39 cellular contexts compared by ENCODE assay signal in genomic region chr5:3175416-3175815, GRCh38.
"Had no signal": no experiment of that assay in that cellular context is flagged by ENCODE, and none has a peak within 500 bp of the region (broad histone marks: within the 10 kb centered on the region; RNA-seq: fewer than 3 reads in every experiment).

No MANE protein-coding gene starts in this region.

- H3K9me3 ChIP-seq: adrenal gland, ascending aorta, body of pancreas, breast epithelium had no signal

- H3K27ac ChIP-seq: adrenal gland, ascending aorta, body of pancreas, brain microvascular endothelial cell, breast epithelium, cardiac muscle cell had no signal

- H3K27ac Mint-ChIP-seq: activated naive CD4-positive, alpha-beta T cell treated with anti-CD3 and anti-CD28 coated beads for 36 hours; activated naive CD4-positive, alpha-beta T cell treated with anti-CD3 and anti-CD28 coated beads, Interleukin-2, amount 10 ng/mL, durations not matched to agents 7 days and 5 days; activated naive CD4-positive, alpha-beta T cell treated with anti-CD3 and anti-CD28 coated beads, Interleukin-2, amount 50 U/mL, for 24 hours; activated naive CD4-positive, alpha-beta T cell treated with anti-CD3 and anti-CD28 coated beads, Interleukin-2, amount 50 U/mL, for 72 hours; activated naive CD8-positive, alpha-beta T cell; activated naive CD8-positive, alpha-beta T cell treated with anti-CD3 and anti-CD28 coated beads for 36 hours; activated naive CD8-positive, alpha-beta T cell treated with anti-CD3 and anti-CD28 coated beads, Interleukin-2, amount 10 ng/mL, durations not matched to agents 7 days and 5 days; activated naive CD8-positive, alpha-beta T cell treated with anti-CD3 and anti-CD28 coated beads, Interleukin-2, amount 50 U/mL, for 24 hours; activated T-cell treated with anti-CD3 and anti-CD28 coated beads, Interleukin-2, amount 50 U/mL, for 24 hours; activated T-cell treated with anti-CD3 and anti-CD28 coated beads, Interleukin-2, amount 50 U/mL, for 72 hours; activated T-helper 1 cell treated with anti-CD3 and anti-CD28 coated beads, Interleukin-12 subunit alpha, Interleukin-12 subunit beta, Interleukin-2, Interleukin-4 antibody, amounts not matched to agents 30 ng/mL and 10 ng/mL and 1 ng/mL, durations not matched to agents 14 hours and 24 hours and 36 hours; activated T-helper 2 cell treated with anti-CD3 and anti-CD28 coated beads, Interferon-gamma antibody, Interleukin-2, Interleukin-4, amounts not matched to agents 10 μg/mL and 5 μg/mL and 100 μg/mL, durations not matched to agents 14 hours and 24 hours and 36 hours; brain had no signal

- H3K27me3 ChIP-seq: ascending aorta, brain microvascular endothelial cell, breast epithelium, cardiac muscle cell had no signal

- H3K4me1 Mint-ChIP-seq: activated naive CD4-positive, alpha-beta T cell treated with anti-CD3 and anti-CD28 coated beads, Interleukin-2, amount 10 ng/mL, durations not matched to agents 7 days and 5 days; activated naive CD4-positive, alpha-beta T cell treated with anti-CD3 and anti-CD28 coated beads, Interleukin-2, amount 50 U/mL, for 24 hours; activated naive CD8-positive, alpha-beta T cell treated with anti-CD3 and anti-CD28 coated beads for 36 hours; activated naive CD8-positive, alpha-beta T cell treated with anti-CD3 and anti-CD28 coated beads, Interleukin-2, amount 10 ng/mL, durations not matched to agents 7 days and 5 days; activated naive CD8-positive, alpha-beta T cell treated with anti-CD3 and anti-CD28 coated beads, Interleukin-2, amount 50 U/mL, for 24 hours; central memory CD8-positive, alpha-beta T cell had no signal

- DNase-seq: activated effector memory CD4-positive, alpha-beta T cell treated with anti-CD3 and anti-CD28 coated beads, Interleukin-2, amount 50 U/mL, for 16 hours; activated effector memory CD4-positive, alpha-beta T cell treated with Interleukin-2 at 50 U/mL for 16 hours; activated gamma-delta T cell; activated gamma-delta T cell treated with Interleukin-2 at 50 U/mL for 16 hours; activated naive CD4-positive, alpha-beta T cell; activated naive CD4-positive, alpha-beta T cell treated with anti-CD3 and anti-CD28 coated beads for 36 hours; activated naive CD4-positive, alpha-beta T cell treated with anti-CD3 and anti-CD28 coated beads, Interleukin-2, amount 10 ng/mL, durations not matched to agents 7 days and 5 days; activated naive CD4-positive, alpha-beta T cell treated with anti-CD3 and anti-CD28 coated beads, Interleukin-2, amount 50 U/mL, for 16 hours; activated naive CD4-positive, alpha-beta T cell treated with Interleukin-2 at 50 U/mL for 16 hours; activated naive CD8-positive, alpha-beta T cell treated with anti-CD3 and anti-CD28 coated beads for 36 hours; activated naive CD8-positive, alpha-beta T cell treated with anti-CD3 and anti-CD28 coated beads, Interleukin-2, amount 10 ng/mL, durations not matched to agents 7 days and 5 days; activated naive CD8-positive, alpha-beta T cell treated with anti-CD3 and anti-CD28 coated beads, Interleukin-2, amount 50 U/mL, for 24 hours; activated T-cell treated with anti-CD3 and anti-CD28 coated beads, Interleukin-2, amount 50 U/mL, for 24 hours; activated T-cell treated with anti-CD3 and anti-CD28 coated beads, Interleukin-2, amount 50 U/mL, for 4 hours; activated T-cell treated with anti-CD3 and anti-CD28 coated beads, Interleukin-2, amount 50 U/mL, for 48 hours; activated T-cell treated with anti-CD3 and anti-CD28 coated beads, Interleukin-2, amount 50 U/mL, for 72 hours; adrenal gland; amniotic stem cell; amygdala; anterior cingulate cortex; aorta; body of pancreas; brain microvascular endothelial cell; caudate nucleus; central memory CD4-positive, alpha-beta T cell; cerebellar nuclear complex had no signal

- H3K4me1 ChIP-seq: adrenal gland, ascending aorta, body of pancreas, breast epithelium had no signal

- H3K9me3 Mint-ChIP-seq: activated naive CD4-positive, alpha-beta T cell treated with anti-CD3 and anti-CD28 coated beads for 36 hours; activated naive CD8-positive, alpha-beta T cell treated with anti-CD3 and anti-CD28 coated beads, Interleukin-2, amount 10 ng/mL, durations not matched to agents 7 days and 5 days; activated T-helper 1 cell treated with anti-CD3 and anti-CD28 coated beads, Interleukin-12 subunit alpha, Interleukin-12 subunit beta, Interleukin-2, Interleukin-4 antibody, amounts not matched to agents 30 ng/mL and 10 ng/mL and 1 ng/mL, durations not matched to agents 14 hours and 24 hours and 36 hours had no signal

- H3K4me3 Mint-ChIP-seq: activated naive CD4-positive, alpha-beta T cell treated with anti-CD3 and anti-CD28 coated beads for 36 hours; activated naive CD4-positive, alpha-beta T cell treated with anti-CD3 and anti-CD28 coated beads, Interleukin-2, amount 10 ng/mL, durations not matched to agents 7 days and 5 days; activated naive CD4-positive, alpha-beta T cell treated with anti-CD3 and anti-CD28 coated beads, Interleukin-2, amount 50 U/mL, for 24 hours; activated naive CD8-positive, alpha-beta T cell; activated naive CD8-positive, alpha-beta T cell treated with anti-CD3 and anti-CD28 coated beads for 36 hours; activated naive CD8-positive, alpha-beta T cell treated with anti-CD3 and anti-CD28 coated beads, Interleukin-2, amount 10 ng/mL, durations not matched to agents 7 days and 5 days; activated naive CD8-positive, alpha-beta T cell treated with anti-CD3 and anti-CD28 coated beads, Interleukin-2, amount 50 U/mL, for 24 hours; activated T-cell treated with anti-CD3 and anti-CD28 coated beads, Interleukin-2, amount 50 U/mL, for 24 hours; activated T-cell treated with anti-CD3 and anti-CD28 coated beads, Interleukin-2, amount 50 U/mL, for 4 hours; activated T-cell treated with anti-CD3 and anti-CD28 coated beads, Interleukin-2, amount 50 U/mL, for 72 hours; activated T-helper 1 cell treated with anti-CD3 and anti-CD28 coated beads, Interleukin-12 subunit alpha, Interleukin-12 subunit beta, Interleukin-2, Interleukin-4 antibody, amounts not matched to agents 30 ng/mL and 10 ng/mL and 1 ng/mL, durations not matched to agents 14 hours and 24 hours and 36 hours; brain; central memory CD8-positive, alpha-beta T cell had no signal

- FAIRE-seq: astrocyte, bronchial epithelial cell, colon had no signal

- ATAC-seq: activated naive CD4-positive, alpha-beta T cell treated with anti-CD3 and anti-CD28 coated beads, Interleukin-2, amount 50 U/mL, for 72 hours; activated naive CD8-positive, alpha-beta T cell treated with anti-CD3 and anti-CD28 coated beads, Interleukin-2, amount 50 U/mL, for 24 hours; activated T-cell treated with anti-CD3 and anti-CD28 coated beads, Interleukin-2, amount 50 U/mL, for 4 hours; activated T-cell treated with anti-CD3 and anti-CD28 coated beads, Interleukin-2, amount 50 U/mL, for 72 hours; body of pancreas had no signal

- H3K27me3 Mint-ChIP-seq: activated naive CD4-positive, alpha-beta T cell treated with anti-CD3 and anti-CD28 coated beads, Interleukin-2, amount 10 ng/mL, durations not matched to agents 7 days and 5 days; activated naive CD4-positive, alpha-beta T cell treated with anti-CD3 and anti-CD28 coated beads, Interleukin-2, amount 50 U/mL, for 24 hours; activated naive CD8-positive, alpha-beta T cell treated with anti-CD3 and anti-CD28 coated beads for 36 hours; activated naive CD8-positive, alpha-beta T cell treated with anti-CD3 and anti-CD28 coated beads, Interleukin-2, amount 10 ng/mL, durations not matched to agents 7 days and 5 days; activated naive CD8-positive, alpha-beta T cell treated with anti-CD3 and anti-CD28 coated beads, Interleukin-2, amount 50 U/mL, for 24 hours; activated T-cell treated with anti-CD3 and anti-CD28 coated beads, Interleukin-2, amount 50 U/mL, for 24 hours; central memory CD8-positive, alpha-beta T cell had no signal

- H3K36me3 Mint-ChIP-seq: activated naive CD4-positive, alpha-beta T cell treated with anti-CD3 and anti-CD28 coated beads, Interleukin-2, amount 10 ng/mL, durations not matched to agents 7 days and 5 days; activated naive CD8-positive, alpha-beta T cell; activated naive CD8-positive, alpha-beta T cell treated with anti-CD3 and anti-CD28 coated beads for 36 hours; activated naive CD8-positive, alpha-beta T cell treated with anti-CD3 and anti-CD28 coated beads, Interleukin-2, amount 10 ng/mL, durations not matched to agents 7 days and 5 days; brain had no signal
